ENCODE assay signal across 12 cellular contexts in genomic region chr13:40568672-40569350, GRCh38.
DNase-seq lines count a peak whose midpoint lies in the region; ATAC-seq and TF ChIP-seq lines count a peak whose summit lies in the region.
"Had no signal": no experiment of that assay in that cellular context is flagged by ENCODE, and none has a peak within 500 bp of the region (broad histone marks: within the 10 kb centered on the region; RNA-seq: fewer than 3 reads in every experiment).

No MANE protein-coding gene starts in this region.

- no peaks in the 10 kb centered on the region for H3K36me3 ChIP-seq in CD8-positive, alpha-beta T cell (ENCODE audit: insufficient read depth, low read length)
- no peaks in the 10 kb centered on the region for H3K36me3 ChIP-seq in esophagus squamous epithelium
- H3K36me3 ChIP-seq: prostate gland had no signal

- TF ChIP-seq POLR2A in esophagus squamous epithelium (IDR thresholded peaks at IDR 0.05), result no peak

- no peaks in the 10 kb centered on the region for H3K9me3 ChIP-seq in CD8-positive, alpha-beta T cell (ENCODE audit: low read length)
- H3K9me3 ChIP-seq in esophagus squamous epithelium, result no peaks in the 10 kb centered on the region
- H3K9me3 ChIP-seq: prostate gland had no signal

- H3K9me3 Mint-ChIP-seq in CD8-positive, alpha-beta T cell, result no peaks in the 10 kb centered on the region
- no peaks in the 10 kb centered on the region for H3K9me3 Mint-ChIP-seq in nephron

- H3K27me3 ChIP-seq in CD8-positive, alpha-beta T cell (ENCODE audit: insufficient read depth, low read length), result no peaks in the 10 kb centered on the region
- no peaks in the 10 kb centered on the region for H3K27me3 ChIP-seq in esophagus squamous epithelium

- no peaks in the 10 kb centered on the region for H3K36me3 Mint-ChIP-seq in CD8-positive, alpha-beta T cell
- no peaks in the 10 kb centered on the region for H3K36me3 Mint-ChIP-seq in nephron (ENCODE audit: low read depth)

- POLR2A ChIA-PET in CD8-positive, alpha-beta T cell (lab: Charles Lee), result interaction anchor here (0.6 to 1.6 kb wide), 2 partner anchors 9 to 46 kb away, joined by 4 to 7 read pairs; no protein-coding TSS in a partner anchor

- 69 to 78% methylated on average over 10 of the region's 10 CpGs for WGBS in esophagus squamous epithelium, 2 donors

- H3K27ac Mint-ChIP-seq in CD8-positive, alpha-beta T cell, result peak overlapping the region; percentile 45
- peak overlapping the region in 2 of 3 experiments; percentile 17 to 27 for H3K27ac Mint-ChIP-seq in nephron

- peaks cover 94% of the 10 kb centered on the region for H3K4me1 Mint-ChIP-seq in CD8-positive, alpha-beta T cell (ENCODE audit: low read depth)
- peaks cover 46% of the 10 kb centered on the region for H3K4me1 Mint-ChIP-seq in nephron

- intact Hi-C loops in CD8-positive, alpha-beta T cell (cut with DNase I, micrococcal nuclease), result loop anchor here (2.0 to 10.0 kb wide), 3 partner anchors 16 to 96 kb away; partner anchors contain the start of gene FOXO1 (in 1 of the 2)
- intact Hi-C loops in esophagus squamous epithelium (cut with DNase I), result no loop called here

- DNase-seq in CD8-positive, alpha-beta T cell, result no peak
- peak; percentile 7 for DNase-seq in NCI-H226
- DNase-seq in esophagus squamous epithelium (lab: John Stamatoyannopoulos, UW), result no peak
- DNase-seq in DMS 273 (lab: John Stamatoyannopoulos, UW; ENCODE audit: unreplicated experiment), result no peak
- no peak for DNase-seq in HPDE6-E6E7 (ENCODE audit: extremely low spot score)
- DNase-seq: GF-D8; NCI-H2081 treated with DMSO at 0.1 percent for 48 hours; stimulated activated naive CD4-positive, alpha-beta T cell treated with Interleukin-2 at 50 U/mL for 16 hours had no signal

- CTCF ChIA-PET in CD8-positive, alpha-beta T cell (lab: Charles Lee), result interaction anchor here (0.8 kb wide), 1 partner anchor 511 kb away, joined by 3 read pairs; no protein-coding TSS in a partner anchor

- no peak overlapping the region for H3K27ac ChIP-seq in CD8-positive, alpha-beta T cell (ENCODE audit: low read depth, low read length)
- peak overlapping the region in 3 of 4 donors; percentile 4 to 58 (median 27) for H3K27ac ChIP-seq in esophagus squamous epithelium
- H3K27ac ChIP-seq: prostate gland had no signal

- ATAC-seq in CD8-positive, alpha-beta T cell, result no peak
- ATAC-seq in HG03378 (IDR thresholded peaks at IDR 0.05; ENCODE audit: unreplicated experiment) (no peak), HG03139 (IDR thresholded peaks at IDR 0.05; ENCODE audit: unreplicated experiment) (no peak)

- TF ChIP-seq CTCF in CD8-positive, alpha-beta T cell (IDR thresholded peaks at IDR 0.05), result no peak
- TF ChIP-seq CTCF in esophagus squamous epithelium (IDR thresholded peaks at IDR 0.05) (no peak), nephron (IDR thresholded peaks at IDR 0.05; ENCODE audit: unreplicated experiment in 3 of 3) (no peak)

- H3K4me3 Mint-ChIP-seq in CD8-positive, alpha-beta T cell, result no peak overlapping the region
- no peak overlapping the region for H3K4me3 Mint-ChIP-seq in nephron

- H3K4me1 ChIP-seq in CD8-positive, alpha-beta T cell (ENCODE audit: insufficient read depth, low read length), result peaks cover 83% of the 10 kb centered on the region
- peaks cover 5 to 76% (median 33%) of the 10 kb centered on the region in 3 donors for H3K4me1 ChIP-seq in esophagus squamous epithelium
- H3K4me1 ChIP-seq: prostate gland had no signal

- H3K27me3 Mint-ChIP-seq in CD8-positive, alpha-beta T cell (ENCODE audit: low read depth), result no peaks in the 10 kb centered on the region
- H3K27me3 Mint-ChIP-seq in nephron (ENCODE audit: low read depth), result peaks cover 6% of the 10 kb centered on the region

- H3K4me3 ChIP-seq in CD8-positive, alpha-beta T cell (ENCODE audit: low read depth, low read length), result no peak overlapping the region
- no peak overlapping the region for H3K4me3 ChIP-seq in esophagus squamous epithelium
- H3K4me3 ChIP-seq: prostate gland had no signal
